ENCODE assay signal across 8 cellular contexts in the genomic region with DNA sequence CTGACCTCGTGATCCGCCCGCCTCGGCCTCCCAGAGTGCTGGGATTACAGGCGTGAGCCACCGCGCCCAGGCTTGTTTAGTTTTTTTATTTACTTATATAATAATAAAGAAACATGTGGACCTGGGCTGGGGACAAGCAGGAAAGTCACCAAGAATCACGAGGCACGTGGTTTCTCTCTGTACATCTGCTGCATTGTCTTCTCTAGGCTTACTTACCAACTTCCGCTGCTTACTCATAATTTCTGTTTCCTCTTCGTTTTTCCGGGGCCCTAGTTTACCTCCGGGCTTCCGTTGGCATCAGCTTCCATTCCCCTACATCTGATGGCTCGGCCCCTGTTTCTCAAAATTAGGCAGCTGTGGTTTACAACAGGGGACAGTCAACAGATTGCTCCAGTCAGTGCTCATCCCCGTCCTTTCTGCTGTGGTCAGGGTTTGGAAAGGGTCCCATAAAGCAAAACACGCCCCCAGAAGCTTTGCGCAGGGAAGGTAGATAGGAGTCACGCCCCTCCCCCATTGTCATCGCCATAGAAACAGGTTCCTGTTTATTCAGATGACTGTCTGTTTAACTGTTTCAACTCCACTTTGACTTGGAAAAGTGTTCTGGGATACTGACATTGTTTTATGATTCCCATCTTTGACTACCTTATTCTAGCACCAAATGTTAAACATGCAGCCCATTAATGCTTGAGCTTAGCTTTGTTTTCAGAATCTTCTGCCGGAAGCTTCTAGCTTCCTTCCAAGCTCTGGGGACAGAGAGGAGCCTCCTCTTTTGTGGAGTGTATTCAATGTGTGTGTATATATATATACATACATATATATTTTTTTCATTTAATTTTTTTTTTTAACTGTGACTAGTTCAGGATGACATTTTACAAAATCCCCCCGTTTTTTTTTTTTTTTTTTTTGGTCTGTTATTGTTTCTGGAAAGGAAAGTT. TPM values are rescaled to one million over a fixed set of nuclear protein-coding genes. Genes with fewer than 3 reads are reported as not detected.
DNase-seq lines count a peak whose midpoint lies in the region; ATAC-seq, FAIRE-seq and TF ChIP-seq lines count a peak whose summit lies in the region.

No MANE protein-coding gene starts in this region.

- H3K27me3 ChIP-seq in DND-41 (ENCODE audit: insufficient read depth, low read length, poor library complexity) (no peaks in the 10 kb centered on the region), OCI-LY3 (ENCODE audit: low read depth, low read length) (no peaks in the 10 kb centered on the region), osteoblast (ENCODE audit: insufficient read depth, low read length) (no peaks in the 10 kb centered on the region), thymus (ENCODE audit: control insufficient read depth, insufficient read depth) (no peaks in the 10 kb centered on the region)

- TF ChIP-seq CTCF in DND-41 (IDR thresholded peaks at IDR 0.05; ENCODE audit: borderline replicate concordance, extremely low read depth, low read length, poor library complexity, severe bottlenecking), result no peak
- TF ChIP-seq CTCF in OCI-LY3 (IDR thresholded peaks at IDR 0.05; ENCODE audit: low read depth, low read length), result no peak
- TF ChIP-seq CTCF in osteoblast (IDR thresholded peaks at IDR 0.05; ENCODE audit: extremely low read depth, low read depth, low read length), result no peak

- H3K4me3 ChIP-seq in DND-41 (ENCODE audit: low read depth in 1 of 2, low read length in 2 of 2), result peak overlapping the region in 1 of 2 experiments; percentile 22; a peak in 2 of 4 replicates
- H3K4me3 ChIP-seq in OCI-LY3 (ENCODE audit: low read length), result peak overlapping the region; percentile 30
- peak overlapping the region; percentile 70 for H3K4me3 ChIP-seq in osteoblast (ENCODE audit: insufficient read depth, low read length)
- peak overlapping the region; percentile 51 for H3K4me3 ChIP-seq in thymus (ENCODE audit: low read length)

- H2AFZ ChIP-seq in DND-41 (ENCODE audit: low read depth, low read length) (peak overlapping the region; percentile 16), OCI-LY3 (ENCODE audit: low read depth, low read length) (peak overlapping the region; percentile 86; the same call in 1 of the 2 replicates), osteoblast (ENCODE audit: low read length) (peak overlapping the region; percentile 91)

- H3K9me3 ChIP-seq in DND-41 (ENCODE audit: insufficient read depth, low read length, severe bottlenecking) (no peaks in the 10 kb centered on the region), OCI-LY3 (ENCODE audit: insufficient read depth, low read length) (no peaks in the 10 kb centered on the region), osteoblast (ENCODE audit: low read depth, low read length) (no peaks in the 10 kb centered on the region), thymus (ENCODE audit: control insufficient read depth) (no peaks in the 10 kb centered on the region)

- peak; percentile 79 for ATAC-seq in DND-41 (ENCODE audit: insufficient read depth, low read depth)

- H3K9ac ChIP-seq in DND-41 (ENCODE audit: low read depth, low read length) (peak overlapping the region; percentile 14), OCI-LY3 (ENCODE audit: low read length) (no peak overlapping the region)

- H4K20me1 ChIP-seq in DND-41 (ENCODE audit: insufficient read depth, low read length) (no peaks in the 10 kb centered on the region), OCI-LY3 (ENCODE audit: insufficient read depth, low read length) (no peaks in the 10 kb centered on the region), osteoblast (ENCODE audit: insufficient read depth, low read length) (no peaks in the 10 kb centered on the region)

- peak; percentile 85 for DNase-seq in DND-41
- DNase-seq in HCEC 1CT, result peak; percentile 70
- peak; percentile 75 for DNase-seq in activated T-cell treated with anti-CD3 and anti-CD28 coated beads for 4 hours
- DNase-seq in fibroblast of the conjunctiva (ENCODE audit: low read depth), result peak; percentile 47
- DNase-seq in osteoblast (ENCODE audit: insufficient read length, low spot score, missing footprints), result peak; percentile 78
- no peak for DNase-seq in RCC 7860 (ENCODE audit: low spot score)

- H3K27ac ChIP-seq in DND-41 (ENCODE audit: low read length) (peak overlapping the region; percentile 69), OCI-LY3 (ENCODE audit: low read length) (no peak overlapping the region), osteoblast (ENCODE audit: low read depth, low read length) (peak overlapping the region; percentile 26), thymus (ENCODE audit: low read depth) (peak overlapping the region; percentile 97)

- no peak for FAIRE-seq in RCC 7860 (lab: Jason Lieb, UNC)

- no peaks in the 10 kb centered on the region for H3K36me3 ChIP-seq in DND-41 (ENCODE audit: insufficient read depth, low read length)
- H3K36me3 ChIP-seq in OCI-LY3 (replicated peaks; ENCODE audit: low read depth, low read length), result no peaks in the 10 kb centered on the region
- no peaks in the 10 kb centered on the region for H3K36me3 ChIP-seq in osteoblast (ENCODE audit: insufficient read depth, low read length)
- H3K36me3 ChIP-seq in thymus (ENCODE audit: control insufficient read depth, insufficient read depth), result no peaks in the 10 kb centered on the region

- WGBS in thymus, result 27% methylated on average over 22 of the region's 22 CpGs

- H3K4me1 ChIP-seq in DND-41 (ENCODE audit: insufficient read depth, low read length) (peaks cover 41% of the 10 kb centered on the region), OCI-LY3 (ENCODE audit: low read length) (peaks cover 40% of the 10 kb centered on the region), osteoblast (ENCODE audit: insufficient read depth, low read length) (no peaks in the 10 kb centered on the region), thymus (ENCODE audit: control insufficient read depth, insufficient read depth, low read length) (peaks cover 6% of the 10 kb centered on the region)

- H3K79me2 ChIP-seq in DND-41 (ENCODE audit: insufficient read depth, low read length) (no peaks in the 10 kb centered on the region), OCI-LY3 (ENCODE audit: low read length) (no peaks in the 10 kb centered on the region), osteoblast (ENCODE audit: insufficient read depth, low read length) (no peaks in the 10 kb centered on the region)

- H3K4me2 ChIP-seq in DND-41 (ENCODE audit: insufficient read depth, low read length), result peak overlapping the region; percentile 44
- H3K4me2 ChIP-seq in OCI-LY3 (ENCODE audit: low read length), result peak overlapping the region; percentile 67
- H3K4me2 ChIP-seq in osteoblast (ENCODE audit: insufficient read depth, low read length), result peak overlapping the region; percentile 87

RNA-seq across cellular contexts. Expression of gene TXLNB, which starts 32.0 kb away (rescaled TPM):
- total RNA-seq in osteoblast, result 0.59 and 1.8 TPM in 2 replicates
- 6.3 TPM for polyA plus RNA-seq in thymus

RNA-seq across cellular contexts. Expression of gene CITED2, which starts 50.7 kb away (rescaled TPM):
- 180 and 223 TPM in 2 replicates for total RNA-seq in osteoblast
- polyA plus RNA-seq in thymus, result 36.2 TPM

Comparison
In these comparisons a context has a peak if more than half of its experiments do, and no peak if none do; other contexts are left out.
1. H2AFZ ChIP-seq: peak in every context shown above with its lines; median percentile 91 in osteoblast; 86 in OCI-LY3; 16 in DND-41.